8 cellular contexts compared by ENCODE assay signal in the genomic region with DNA sequence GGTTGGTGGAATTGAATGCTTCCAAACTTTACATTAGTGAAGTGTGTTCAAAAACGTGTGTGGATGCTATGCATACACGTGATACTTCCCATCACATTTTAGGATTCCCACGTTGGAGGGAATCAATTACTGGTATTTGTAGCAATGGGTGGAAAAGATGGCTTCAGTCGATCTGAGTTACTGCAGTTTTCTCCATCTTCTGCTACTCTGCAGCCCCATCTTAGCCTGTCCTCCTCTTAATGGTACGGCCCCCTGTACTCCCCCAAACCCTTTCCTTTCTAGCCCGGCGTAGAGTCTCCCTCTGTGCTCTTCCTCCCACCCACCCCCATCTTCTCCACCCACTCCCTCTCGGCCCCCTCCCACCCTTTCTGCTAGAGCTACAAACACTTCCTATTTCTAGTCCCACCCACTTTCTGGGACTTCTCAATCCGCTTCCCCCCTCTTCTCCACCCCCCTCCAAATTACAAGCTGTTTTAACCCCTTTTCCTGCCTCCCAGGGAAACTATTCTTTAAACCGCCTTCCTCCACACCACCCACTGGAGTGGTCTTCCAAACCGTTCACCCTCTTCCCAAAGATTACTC.
DNase-seq lines count a peak whose midpoint lies in the region; FAIRE-seq and TF ChIP-seq lines count a peak whose summit lies in the region.

No MANE protein-coding gene starts in this region.

- no peak for TF ChIP-seq CTCF in D721Med (IDR thresholded peaks at IDR 0.05; ENCODE audit: insufficient read depth, missing control alignments)

- H3K27ac ChIP-seq in skin epidermis, result peak overlapping the region; percentile 85 to 98 (median 96)

- H3K4me3 ChIP-seq in iPS-11a (ENCODE audit: low read depth, low read length), result peak overlapping the region; percentile 86
- H3K4me3 ChIP-seq in skin epidermis, result peak overlapping the region; percentile 77 to 96 (median 88)

- no peak for FAIRE-seq in D721Med (lab: Jason Lieb, UNC)

- peak; percentile 42 for DNase-seq in NCI-H146 (lab: John Stamatoyannopoulos, UW)
- no peak for DNase-seq in NCI-H146 treated with DMSO at 0.1 percent for 48 hours (lab: John Stamatoyannopoulos, UW; ENCODE audit: unreplicated experiment)
- peak; percentile 12 for DNase-seq in NCI-H446 treated with DMSO at 0.1 percent for 48 hours (lab: John Stamatoyannopoulos, UW)
- peak; percentile 12 for DNase-seq in amniotic epithelial cell (ENCODE audit: low read depth)
- no peak for DNase-seq in D721Med (ENCODE audit: insufficient read length, low spot score)
- no peak for DNase-seq in effector CD8-positive, alpha-beta T cell (lab: John Stamatoyannopoulos, UW)

Comparison
In these comparisons a context has a peak if more than half of its experiments do, and no peak if none do; other contexts are left out.
1. DNase-seq: peak in NCI-H146 (single experiment), NCI-H446 treated with DMSO at 0.1 percent for 48 hours (single experiment) and amniotic epithelial cell (single experiment); none in NCI-H146 treated with DMSO at 0.1 percent for 48 hours (single experiment), D721Med (single experiment) and effector CD8-positive, alpha-beta T cell (single experiment).